8 cellular contexts compared by ENCODE assay signal in the genomic region with DNA sequence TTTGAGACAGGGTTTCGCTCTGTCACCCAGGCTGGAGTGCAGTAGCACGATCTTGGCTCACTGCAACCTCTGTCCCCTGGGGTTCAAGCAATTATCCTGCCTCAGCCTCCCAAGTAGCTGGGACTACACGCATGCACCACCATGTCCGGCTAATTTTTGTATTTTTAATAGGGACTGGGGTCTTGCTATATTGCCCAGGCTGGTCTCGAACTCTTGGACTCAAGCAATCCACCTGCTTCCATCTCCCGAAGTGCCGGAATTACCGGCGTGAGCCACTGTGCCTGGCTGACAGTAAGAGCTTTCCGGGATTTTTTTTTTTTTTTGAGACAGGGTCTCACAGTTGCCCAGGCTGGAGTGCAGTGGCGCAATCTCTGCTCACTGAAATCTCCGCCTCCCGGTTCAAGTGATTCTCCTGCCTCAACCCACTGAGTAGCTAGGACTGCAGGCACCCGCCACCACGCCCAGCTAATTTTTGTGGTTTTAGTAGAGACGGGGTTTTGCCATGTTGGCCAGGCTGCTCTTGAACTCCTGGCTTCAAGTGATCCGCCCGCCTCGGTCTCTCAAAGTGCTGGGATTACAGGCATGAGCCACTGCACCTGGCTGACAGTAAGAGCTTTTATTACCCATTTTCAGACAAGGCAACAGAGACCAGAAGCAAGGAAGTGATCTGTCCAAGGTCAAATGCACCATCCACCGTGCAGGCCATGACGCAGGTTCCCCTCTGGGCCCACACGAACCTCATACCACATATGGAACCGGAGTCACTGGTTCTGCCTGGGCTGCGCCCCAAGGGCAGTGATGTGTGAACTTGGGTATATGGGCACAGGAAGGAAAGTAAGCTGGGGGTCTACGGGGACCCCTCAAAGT. TPM values are rescaled to one million over a fixed set of nuclear protein-coding genes. Genes with fewer than 3 reads are reported as not detected.
DNase-seq lines count a peak whose midpoint lies in the region; ATAC-seq, FAIRE-seq and TF ChIP-seq lines count a peak whose summit lies in the region.

No MANE protein-coding gene starts in this region.

- no peaks in the 10 kb centered on the region for H3K27me3 Mint-ChIP-seq in CD8-positive, alpha-beta T cell (ENCODE audit: low read depth)
- no peaks in the 10 kb centered on the region for H3K27me3 Mint-ChIP-seq in HFFc6 (ENCODE audit: insufficient read depth)
- no peaks in the 10 kb centered on the region for H3K27me3 Mint-ChIP-seq in activated T-helper 17 cell treated with anti-CD3 and anti-CD28 coated beads, Interleukin-2, amount 50 U/mL, for 72 hours
- no peaks in the 10 kb centered on the region for H3K27me3 Mint-ChIP-seq in naive thymus-derived CD4-positive, alpha-beta T cell

- peaks cover 95% of the 10 kb centered on the region for H3K4me1 ChIP-seq in CD8-positive, alpha-beta T cell (ENCODE audit: insufficient read depth, low read length)
- H3K4me1 ChIP-seq in naive thymus-derived CD4-positive, alpha-beta T cell (ENCODE audit: control insufficient read depth in 2 of 2, insufficient read depth in 2 of 2, low read length in 2 of 2), result peaks cover 39 to 65% of the 10 kb centered on the region in 2 donors

- no peaks in the 10 kb centered on the region for H3K27me3 ChIP-seq in CD8-positive, alpha-beta T cell (ENCODE audit: insufficient read depth, low read length)
- no peaks in the 10 kb centered on the region for H3K27me3 ChIP-seq in naive thymus-derived CD4-positive, alpha-beta T cell (ENCODE audit: control insufficient read depth in 2 of 2, insufficient read depth in 2 of 2, low read length in 2 of 2)

- intact Hi-C loops in CD8-positive, alpha-beta T cell (cut with DNase I, micrococcal nuclease), result no loop called here
- intact Hi-C loops in naive thymus-derived CD4-positive, alpha-beta T cell (cut with micrococcal nuclease), result no loop called here

- no peaks in the 10 kb centered on the region for H3K9me3 ChIP-seq in CD8-positive, alpha-beta T cell (ENCODE audit: low read length)
- H3K9me3 ChIP-seq in naive thymus-derived CD4-positive, alpha-beta T cell (ENCODE audit: control insufficient read depth in 2 of 3, low read length in 3 of 3), result no peaks in the 10 kb centered on the region

- H3K36me3 Mint-ChIP-seq in CD8-positive, alpha-beta T cell, result peaks cover 17% of the 10 kb centered on the region
- no peaks in the 10 kb centered on the region for H3K36me3 Mint-ChIP-seq in HFFc6 (ENCODE audit: low read depth)
- peaks cover 8% of the 10 kb centered on the region for H3K36me3 Mint-ChIP-seq in activated T-helper 17 cell treated with anti-CD3 and anti-CD28 coated beads, Interleukin-2, amount 50 U/mL, for 72 hours (ENCODE audit: low read depth)
- peaks cover 0 to 16% (median 15%) of the 10 kb centered on the region in 5 donors for H3K36me3 Mint-ChIP-seq in naive thymus-derived CD4-positive, alpha-beta T cell

- POLR2A ChIA-PET in CD8-positive, alpha-beta T cell (lab: Charles Lee), result interaction anchor here (0.7 to 3.9 kb wide), 9 partner anchors 13 to 103 kb away, joined by 3 to 14 read pairs (median 3); partner anchors contain the start of genes DCAF15, IL27RA and RFX1
- POLR2A ChIA-PET in naive thymus-derived CD4-positive, alpha-beta T cell (lab: Charles Lee), result interaction anchor here (0.6 to 11.0 kb wide), 11 partner anchors 8 to 196 kb away, joined by 3 to 160 read pairs (median 4); partner anchors contain the start of genes DCAF15, IL27RA and RFX1

- FAIRE-seq in HTR-8/SVneo (lab: Jason Lieb, UNC), result no peak

- CTCF ChIA-PET in CD8-positive, alpha-beta T cell (lab: Charles Lee), result interaction anchor here (0.6 to 1.8 kb wide), 7 partner anchors 19 to 495 kb away, joined by 3 to 9 read pairs (median 3); partner anchors contain the start of gene IL27RA
- CTCF ChIA-PET in naive thymus-derived CD4-positive, alpha-beta T cell (lab: Charles Lee), result interaction anchor here (0.6 to 2.0 kb wide), 5 partner anchors 8 to 104 kb away, joined by 3 to 7 read pairs (median 4); partner anchors contain the start of gene IL27RA

- peaks cover 3% of the 10 kb centered on the region for H3K36me3 ChIP-seq in CD8-positive, alpha-beta T cell (ENCODE audit: insufficient read depth, low read length)
- no peaks in the 10 kb centered on the region for H3K36me3 ChIP-seq in naive thymus-derived CD4-positive, alpha-beta T cell (ENCODE audit: control insufficient read depth in 2 of 3, insufficient read depth in 3 of 3, low read length in 3 of 3)

- H3K4me3 Mint-ChIP-seq in CD8-positive, alpha-beta T cell, result peak overlapping the region; percentile 53
- H3K4me3 Mint-ChIP-seq in HFFc6, result no peak overlapping the region
- H3K4me3 Mint-ChIP-seq in activated T-helper 17 cell treated with anti-CD3 and anti-CD28 coated beads, Interleukin-2, amount 50 U/mL, for 72 hours, result peak overlapping the region; percentile 82
- peak overlapping the region; percentile 18 to 85 (median 74) for H3K4me3 Mint-ChIP-seq in naive thymus-derived CD4-positive, alpha-beta T cell

- peaks cover 82% of the 10 kb centered on the region for H3K4me1 Mint-ChIP-seq in CD8-positive, alpha-beta T cell (ENCODE audit: low read depth)
- peaks cover 20% of the 10 kb centered on the region for H3K4me1 Mint-ChIP-seq in HFFc6 (ENCODE audit: low read depth)
- peaks cover 17% of the 10 kb centered on the region for H3K4me1 Mint-ChIP-seq in activated T-helper 17 cell treated with anti-CD3 and anti-CD28 coated beads, Interleukin-2, amount 50 U/mL, for 72 hours
- H3K4me1 Mint-ChIP-seq in naive thymus-derived CD4-positive, alpha-beta T cell, result peaks cover 43 to 81% (median 61%) of the 10 kb centered on the region in 7 donors

- no peak for TF ChIP-seq CTCF in CD8-positive, alpha-beta T cell (IDR thresholded peaks at IDR 0.05)
- no peak for TF ChIP-seq CTCF in HFFc6 (IDR thresholded peaks at IDR 0.05)

- H3K4me3 ChIP-seq in CD8-positive, alpha-beta T cell (ENCODE audit: low read depth, low read length), result no peak overlapping the region
- H3K4me3 ChIP-seq in naive thymus-derived CD4-positive, alpha-beta T cell (ENCODE audit: low read length), result no peak overlapping the region

- H3K9me3 Mint-ChIP-seq in CD8-positive, alpha-beta T cell, result no peaks in the 10 kb centered on the region
- H3K9me3 Mint-ChIP-seq in HFFc6, result no peaks in the 10 kb centered on the region
- H3K9me3 Mint-ChIP-seq in activated T-helper 17 cell treated with anti-CD3 and anti-CD28 coated beads, Interleukin-2, amount 50 U/mL, for 72 hours, result no peaks in the 10 kb centered on the region
- peaks cover 0 to 2% (median 0%) of the 10 kb centered on the region in 11 donors for H3K9me3 Mint-ChIP-seq in naive thymus-derived CD4-positive, alpha-beta T cell

- no peak for ATAC-seq in CD8-positive, alpha-beta T cell
- no peak for ATAC-seq in activated T-helper 17 cell treated with anti-CD3 and anti-CD28 coated beads, Interleukin-2, amount 50 U/mL, for 72 hours (replicated peaks)
- no peak for ATAC-seq in naive thymus-derived CD4-positive, alpha-beta T cell

- H3K27ac Mint-ChIP-seq in CD8-positive, alpha-beta T cell, result peak overlapping the region; percentile 96
- H3K27ac Mint-ChIP-seq in HFFc6, result peak overlapping the region; percentile 73
- H3K27ac Mint-ChIP-seq in activated T-helper 17 cell treated with anti-CD3 and anti-CD28 coated beads, Interleukin-2, amount 50 U/mL, for 72 hours, result peak overlapping the region; percentile 91
- H3K27ac Mint-ChIP-seq in naive thymus-derived CD4-positive, alpha-beta T cell, result peak overlapping the region; percentile 92 to 99 (median 96)

- peak overlapping the region; percentile 93 for H3K27ac ChIP-seq in CD8-positive, alpha-beta T cell (ENCODE audit: low read depth, low read length)
- peak overlapping the region; percentile 97 for H3K27ac ChIP-seq in naive thymus-derived CD4-positive, alpha-beta T cell (ENCODE audit: low read depth, low read length)

- DNase-seq in CD8-positive, alpha-beta T cell, result no peak
- DNase-seq in HFFc6 (no peak), retina (no peak), GM03348 (ENCODE audit: low spot score) (no peak), HTR-8/SVneo (ENCODE audit: insufficient read length, low spot score) (no peak), hypothalamus (lab: John Stamatoyannopoulos, UW) (no peak)
- DNase-seq in naive thymus-derived CD4-positive, alpha-beta T cell, result peak in 3 of 9 donors; percentile 19 to 44 (median 20)

RNA-seq across cellular contexts. Expression of gene RFX1, which starts 21.0 kb away (rescaled TPM):
- 10 to 100 TPM; 11.2 to 13.0 TPM for total RNA-seq in CD8-positive, alpha-beta T cell
- 10 to 100 TPM; 11.6 to 13.0 (median 12.2) TPM for total RNA-seq in HFFc6 (2021; fragmentation: NEBNext Ultra II Directional; extraction: Animal tissue kit (Norgen Biotek cat#: 25700))
- 10 to 100 TPM; 12.6 to 12.9 TPM for total RNA-seq in activated T-helper 17 cell treated with anti-CD3 and anti-CD28 coated beads, Interleukin-2, amount 50 U/mL, for 72 hours
- 10 to 100 TPM; 15.7 to 23.5 (median 20.5) TPM for total RNA-seq in naive thymus-derived CD4-positive, alpha-beta T cell
- 1 to 10 TPM; 1.0 TPM for polyA plus RNA-seq in naive thymus-derived CD4-positive, alpha-beta T cell

RNA-seq across cellular contexts. Expression of gene DCAF15, which starts 32.8 kb away (rescaled TPM):
- 100 to 1,000 TPM in 1 of 2 experiments, 10 to 100 TPM in 1; 86.5 to 101 TPM for total RNA-seq in CD8-positive, alpha-beta T cell
- 10 to 100 TPM; 19.9 to 29.0 (median 26.5) TPM for total RNA-seq in HFFc6 (2021; fragmentation: NEBNext Ultra II Directional; extraction: Animal tissue kit (Norgen Biotek cat#: 25700))
- total RNA-seq in activated T-helper 17 cell treated with anti-CD3 and anti-CD28 coated beads, Interleukin-2, amount 50 U/mL, for 72 hours, result 10 to 100 TPM; 60.9 to 67.7 TPM
- total RNA-seq in naive thymus-derived CD4-positive, alpha-beta T cell, result 10 to 100 TPM; 68.5 to 92.0 (median 87.2) TPM
- 1 to 10 TPM; 3.7 to 8.8 TPM for polyA plus RNA-seq in naive thymus-derived CD4-positive, alpha-beta T cell

RNA-seq across cellular contexts. Expression of gene RLN3, which starts 42.8 kb away (rescaled TPM):
- total RNA-seq in CD8-positive, alpha-beta T cell, result not detected
- not detected for total RNA-seq in HFFc6 (2021; fragmentation: NEBNext Ultra II Directional; extraction: Animal tissue kit (Norgen Biotek cat#: 25700))
- not detected for total RNA-seq in activated T-helper 17 cell treated with anti-CD3 and anti-CD28 coated beads, Interleukin-2, amount 50 U/mL, for 72 hours
- total RNA-seq in naive thymus-derived CD4-positive, alpha-beta T cell, result not detected
- not detected for polyA plus RNA-seq in naive thymus-derived CD4-positive, alpha-beta T cell

RNA-seq across cellular contexts. Expression of gene IL27RA, which starts 46.5 kb away (rescaled TPM):
- total RNA-seq in CD8-positive, alpha-beta T cell, result 10 to 100 TPM; 25.4 to 25.7 TPM
- total RNA-seq in HFFc6 (2021; fragmentation: NEBNext Ultra II Directional; extraction: Animal tissue kit (Norgen Biotek cat#: 25700)), result 1 to 10 TPM; 4.7 to 6.1 (median 5.1) TPM
- total RNA-seq in activated T-helper 17 cell treated with anti-CD3 and anti-CD28 coated beads, Interleukin-2, amount 50 U/mL, for 72 hours, result 10 to 100 TPM; 52.1 to 53.9 TPM
- total RNA-seq in naive thymus-derived CD4-positive, alpha-beta T cell, result 100 to 1,000 TPM in 1 of 5 experiments, 10 to 100 TPM in 4; 32.1 to 118 (median 83.2) TPM
- polyA plus RNA-seq in naive thymus-derived CD4-positive, alpha-beta T cell, result 100 to 1,000 TPM in 1 of 2 donors, 10 to 100 TPM in 1; 76.4 to 120 TPM

RNA-seq across cellular contexts. Expression of gene PODNL1, which starts 46.9 kb away (rescaled TPM):
- not detected for total RNA-seq in CD8-positive, alpha-beta T cell
- 10 to 100 TPM; 10.1 to 13.7 (median 12.2) TPM for total RNA-seq in HFFc6 (2021; fragmentation: NEBNext Ultra II Directional; extraction: Animal tissue kit (Norgen Biotek cat#: 25700))
- 1 to 10 TPM in 1 of 2 donors, under 1 TPM in 1; 0.90 to 1.0 TPM for total RNA-seq in activated T-helper 17 cell treated with anti-CD3 and anti-CD28 coated beads, Interleukin-2, amount 50 U/mL, for 72 hours
- total RNA-seq in naive thymus-derived CD4-positive, alpha-beta T cell, result under 1 TPM in 1 of 5 experiments, not detected in 4; 0.59 TPM
- polyA plus RNA-seq in naive thymus-derived CD4-positive, alpha-beta T cell, result under 1 TPM in 1 of 2 donors, not detected in 1; 0.33 TPM
